In genomic region chr2:241224851-241225438, GRCh38 we compare ENCODE assay signal across 16 cellular contexts. TPM values are rescaled to one million over a fixed set of nuclear protein-coding genes. Genes with fewer than 3 reads are reported as not detected.
DNase-seq lines count a peak whose midpoint lies in the region; ATAC-seq, FAIRE-seq and TF ChIP-seq lines count a peak whose summit lies in the region.
"Had no signal": no experiment of that assay in that cellular context is flagged by ENCODE, and none has a peak within 500 bp of the region (broad histone marks: within the 10 kb centered on the region; RNA-seq: fewer than 3 reads in every experiment).

No MANE protein-coding gene starts in this region.

- H3K4me3 ChIP-seq in HepG2 (replicated peaks in 1 of 3; ENCODE audit: insufficient read depth in 1 of 3, low read depth in 2 of 3, low read length in 3 of 3) = peak overlapping the region in 1 of 3 experiments; percentile 70; a peak in 2 of 6 replicates

- peaks cover 57% of the 10 kb centered on the region for H3K4me1 ChIP-seq in HepG2 (ENCODE audit: insufficient read depth, low read length)

- H3K27me3 Mint-ChIP-seq in stimulated activated memory B cell treated with anti-CD40 and anti-IgM and Interleukin-4, amounts not matched to agents 10 μg/mL and 1 μg/mL and 100 μg/mL, for 72 hours = no peaks in the 10 kb centered on the region
- H3K27me3 Mint-ChIP-seq: activated B cell treated with CpG ODN at 0.5 μM for 24 hours; activated naive CD4-positive, alpha-beta T cell treated with anti-CD3 and anti-CD28 coated beads, Interleukin-2, amount 50 U/mL, for 24 hours had no signal

- DNase-seq in activated naive CD4-positive, alpha-beta T cell treated with anti-CD3 and anti-CD28 coated beads, Interleukin-2, amount 50 U/mL, for 72 hours (ENCODE audit: low spot score in 2 of 2) = no peak
- DNase-seq in activated naive CD4-positive, alpha-beta T cell treated with Interleukin-2 at 50 U/mL for 16 hours = no peak
- DNase-seq in caudate nucleus (lab: John Stamatoyannopoulos, UW) (no peak), HepG2 (ENCODE audit: low spot score) (no peak), SKM-1 treated with dmso at 0.1 percent for 144 hours (lab: John Stamatoyannopoulos, UW; ENCODE audit: unreplicated experiment) (no peak), KG1 (lab: John Stamatoyannopoulos, UW) (no peak)
- DNase-seq: activated B cell treated with CpG ODN at 0.5 μM for 24 hours; activated CD4-positive, alpha-beta memory T cell treated with anti-CD3 and anti-CD28 coated beads, Interleukin-2, amount 10 ng/mL, durations not matched to agents 7 days and 5 days; activated T-cell treated with anti-CD3 and anti-CD28 coated beads, Interleukin-2, amount 50 U/mL, for 1 hour; NCI-H1436 treated with DMSO at 0.1 percent for 48 hours; SIG-M5; stimulated activated naive CD4-positive, alpha-beta T cell treated with Interleukin-2 at 50 U/mL for 16 hours had no signal

- H3K9me3 Mint-ChIP-seq in activated naive CD4-positive, alpha-beta T cell treated with anti-CD3 and anti-CD28 coated beads, Interleukin-2, amount 50 U/mL, for 72 hours = no peaks in the 10 kb centered on the region
- no peaks in the 10 kb centered on the region for H3K9me3 Mint-ChIP-seq in stimulated activated memory B cell treated with anti-CD40 and anti-IgM and Interleukin-4, amounts not matched to agents 10 μg/mL and 1 μg/mL and 100 μg/mL, for 72 hours
- H3K9me3 Mint-ChIP-seq: activated B cell treated with CpG ODN at 0.5 μM for 24 hours; activated CD4-positive, alpha-beta memory T cell treated with anti-CD3 and anti-CD28 coated beads, Interleukin-2, amount 10 ng/mL, durations not matched to agents 7 days and 5 days; activated naive CD4-positive, alpha-beta T cell treated with anti-CD3 and anti-CD28 coated beads, Interleukin-2, amount 50 U/mL, for 24 hours had no signal

- peak overlapping the region; percentile 95 for H3K27ac ChIP-seq in caudate nucleus (ENCODE audit: low read depth, low read length)
- H3K27ac ChIP-seq in HepG2 (ENCODE audit: extremely low read length, insufficient read depth, low read length) = peak overlapping the region; percentile 78

- no peak for ATAC-seq in activated naive CD4-positive, alpha-beta T cell treated with anti-CD3 and anti-CD28 coated beads, Interleukin-2, amount 50 U/mL, for 72 hours
- ATAC-seq in HepG2 = peak; percentile 1
- no peak for ATAC-seq in stimulated activated memory B cell treated with anti-CD40 and anti-IgM and Interleukin-4, amounts not matched to agents 10 μg/mL and 1 μg/mL and 100 μg/mL, for 72 hours
- ATAC-seq in activated CD4-positive, CD25-positive, alpha-beta regulatory T cell treated with anti-CD3 and anti-CD28 coated beads, Interleukin-2, amount 50 U/mL, for 24 hours = no peak

- H2AFZ ChIP-seq in HepG2 (ENCODE audit: low read length) = no peak overlapping the region

- TF ChIP-seq CTCF in HepG2 (CRISPR knock-in tag; IDR thresholded peaks at IDR 0.05) = no peak

- CTCF ChIA-PET in HepG2 (lab: Yijun Ruan, JAX; ENCODE audit: low intra/inter-chr PET ratio, low total read pairs) = no interaction called here

- peak overlapping the region; percentile 59 for H3K9ac ChIP-seq in HepG2 (ENCODE audit: insufficient read depth, low read depth, low read length)

- H3K36me3 ChIP-seq in HepG2 (replicated peaks in 1 of 2; ENCODE audit: control insufficient read depth in 1 of 2, insufficient read depth in 2 of 2, low read length in 2 of 2) = peaks cover 23 to 46% of the 10 kb centered on the region in 2 experiments

- H3K27ac Mint-ChIP-seq in activated naive CD4-positive, alpha-beta T cell treated with anti-CD3 and anti-CD28 coated beads, Interleukin-2, amount 50 U/mL, for 72 hours = peak overlapping the region; percentile 7 to 24
- no peak overlapping the region for H3K27ac Mint-ChIP-seq in stimulated activated memory B cell treated with anti-CD40 and anti-IgM and Interleukin-4, amounts not matched to agents 10 μg/mL and 1 μg/mL and 100 μg/mL, for 72 hours
- H3K27ac Mint-ChIP-seq: activated B cell treated with CpG ODN at 0.5 μM for 24 hours; activated CD4-positive, alpha-beta memory T cell treated with anti-CD3 and anti-CD28 coated beads, Interleukin-2, amount 10 ng/mL, durations not matched to agents 7 days and 5 days; activated naive CD4-positive, alpha-beta T cell treated with anti-CD3 and anti-CD28 coated beads, Interleukin-2, amount 50 U/mL, for 24 hours had no signal

- no peak for FAIRE-seq in HepG2 (lab: Jason Lieb, UNC)
- FAIRE-seq: frontal cortex had no signal

- H3K4me2 ChIP-seq in HepG2 (ENCODE audit: low read depth, low read length) = peak overlapping the region; percentile 92

- TF ChIP-seq EP300 in HepG2 (IDR thresholded peaks at IDR 0.05; ENCODE audit: low read depth in 2 of 2, low read length in 2 of 2) = 0 out of 4 replicates have a peak, but pooled peaks of 1 of the 2 experiments have one; percentile 49
- TF ChIP-seq EP300 in HepG2 (CRISPR knock-in tag; IDR thresholded peaks at IDR 0.05; ENCODE audit: borderline replicate concordance) = no peak

- peaks cover 5 to 6% of the 10 kb centered on the region in 2 donors for H3K36me3 Mint-ChIP-seq in activated naive CD4-positive, alpha-beta T cell treated with anti-CD3 and anti-CD28 coated beads, Interleukin-2, amount 50 U/mL, for 72 hours
- H3K36me3 Mint-ChIP-seq in stimulated activated memory B cell treated with anti-CD40 and anti-IgM and Interleukin-4, amounts not matched to agents 10 μg/mL and 1 μg/mL and 100 μg/mL, for 72 hours = peaks cover 38% of the 10 kb centered on the region
- H3K36me3 Mint-ChIP-seq: activated naive CD4-positive, alpha-beta T cell treated with anti-CD3 and anti-CD28 coated beads, Interleukin-2, amount 50 U/mL, for 24 hours had no signal

- in situ Hi-C loops in HepG2 (cut with HindIII; ENCODE audit: extremely low pct_ligation_motif_present, low pct_unique_long_range_greater_than_20kb) = loop anchor here (25.0 kb wide), 1 partner anchor 663 kb away; the partner anchor contains the start of genes ANKMY1, DUSP28 and RNPEPL1

- H3K9me3 ChIP-seq in HepG2 (ENCODE audit: low read length) = no peaks in the 10 kb centered on the region

- no TSS peak for BruUV-seq in HepG2 (replicated peaks; lab: Mats Ljungman, UMichigan)

- WGBS in HepG2 (ENCODE audit: low lambda C conversion rate) = 63% methylated on average over 8 of the region's 8 CpGs

- intact Hi-C loops in HepG2 (cut with micrococcal nuclease; ENCODE audit: unreplicated experiment) = loop anchor here (5.0 to 10.0 kb wide), 2 partner anchors 133 to 370 kb away; no protein-coding TSS in a partner anchor

- peaks cover 16% of the 10 kb centered on the region for H3K4me1 Mint-ChIP-seq in stimulated activated memory B cell treated with anti-CD40 and anti-IgM and Interleukin-4, amounts not matched to agents 10 μg/mL and 1 μg/mL and 100 μg/mL, for 72 hours
- H3K4me1 Mint-ChIP-seq: activated B cell treated with CpG ODN at 0.5 μM for 24 hours had no signal

- H3K79me2 ChIP-seq in HepG2 (ENCODE audit: insufficient read depth, low read length) = peaks cover 34% of the 10 kb centered on the region

- peak overlapping the region; percentile 11 for H3K4me3 Mint-ChIP-seq in stimulated activated memory B cell treated with anti-CD40 and anti-IgM and Interleukin-4, amounts not matched to agents 10 μg/mL and 1 μg/mL and 100 μg/mL, for 72 hours
- H3K4me3 Mint-ChIP-seq: activated B cell treated with CpG ODN at 0.5 μM for 24 hours; activated CD4-positive, alpha-beta memory T cell treated with anti-CD3 and anti-CD28 coated beads, Interleukin-2, amount 10 ng/mL, durations not matched to agents 7 days and 5 days; activated naive CD4-positive, alpha-beta T cell treated with anti-CD3 and anti-CD28 coated beads, Interleukin-2, amount 50 U/mL, for 24 hours had no signal

- no peak for TF ChIP-seq RAD21 in HepG2 (CRISPR knock-in tag; IDR thresholded peaks at IDR 0.05)

- TF ChIP-seq POLR2A in HepG2 (IDR thresholded peaks at IDR 0.05; ENCODE audit: insufficient read depth in 1 of 2, low read depth in 2 of 2, low read length in 2 of 2) = peak in 1 of 2 experiments; percentile 5; a peak in 1 of 4 replicates

- peaks cover 18% of the 10 kb centered on the region; the same call in 1 of the 2 replicates for H4K20me1 ChIP-seq in HepG2 (ENCODE audit: insufficient read depth, low read length)

- POLR2A ChIA-PET in HepG2 (lab: Yijun Ruan, JAX) = interaction anchor here (1.1 to 4.3 kb wide), 6 partner anchors 9 to 462 kb away, joined by 3 to 21 read pairs (median 8); partner anchors contain the start of genes DTYMK, HDLBP, MTERF4 and SEPTIN2

- no peaks in the 10 kb centered on the region for H3K27me3 ChIP-seq in HepG2 (ENCODE audit: control insufficient read depth in 1 of 2, insufficient read depth in 2 of 2, low read length in 2 of 2)

TF ChIP-seq in HepG2, 621 proteins besides CTCF, POLR2A, EP300 and RAD21 (continues in another document):
- 0 out of 2 replicates have a peak, but pooled peaks have one; percentile 17 for TF ChIP-seq CHD4 (IDR thresholded peaks at IDR 0.05; ENCODE audit: borderline replicate concordance, low read length)
- TF ChIP-seq HNRNPH1 (optimal IDR thresholded peaks at IDR 0.05; ENCODE audit: low read depth, low read length) = peak; percentile 45
- TF ChIP-seq ZBTB7A (CRISPR knock-in tag; IDR thresholded peaks at IDR 0.05) = peak; percentile 45; the same call in 1 of the 2 replicates

RNA-seq across cellular contexts. Expression of gene ANO7, which starts 36.5 kb away (rescaled TPM):
- total RNA-seq in activated naive CD4-positive, alpha-beta T cell treated with anti-CD3 and anti-CD28 coated beads, Interleukin-2, amount 50 U/mL, for 72 hours = 1 to 10 TPM in 1 of 2 donors, under 1 TPM in 1; 0.27 to 5.3 TPM
- total RNA-seq in HepG2 (2016; rRNA removed; fragmentation: Illumina TruSeq; extraction: Trizol) = 3.7 and 4.9 TPM in 2 replicates
- total RNA-seq in HepG2 (2016; cell fraction: cytosol; rRNA removed; fragmentation: Illumina TruSeq; extraction: Trizol; ENCODE audit: low read depth) = 1.7 and 1.9 TPM in 2 replicates
- 2.9 and 5.5 TPM in 2 replicates for total RNA-seq in HepG2 (2016; cell fraction: insoluble cytoplasmic fraction; rRNA removed; fragmentation: Illumina TruSeq; extraction: Trizol)
- total RNA-seq in HepG2 (2016; cell fraction: membrane; rRNA removed; fragmentation: Illumina TruSeq; extraction: Trizol) = 3.2 and 4.1 TPM in 2 replicates
- 4.7 and 5.1 TPM in 2 replicates for total RNA-seq in HepG2 (2016; cell fraction: nucleus; rRNA removed; fragmentation: Illumina TruSeq; extraction: Trizol)
- 4.1 and 4.9 TPM in 2 replicates for polyA plus RNA-seq in HepG2 (2011; rRNA removed)
- polyA plus RNA-seq in HepG2 (2011; cell fraction: cytosol; rRNA removed) = 2.9 and 3.9 TPM in 2 replicates
- polyA plus RNA-seq in HepG2 (2011; cell fraction: nucleus; rRNA removed) = 29.8 and 33.6 TPM in 2 replicates
- 8.8 and 10.8 TPM in 2 replicates for polyA plus RNA-seq in HepG2 (2012)
- polyA plus RNA-seq in HepG2 (2016; cell fraction: cytosol; fragmentation: Illumina TruSeq; extraction: Trizol; ENCODE audit: low read depth) = 3.3 and 3.8 TPM in 2 replicates
- polyA plus RNA-seq in HepG2 (2016; cell fraction: insoluble cytoplasmic fraction; fragmentation: Illumina TruSeq; extraction: Trizol; ENCODE audit: low read depth) = 7.5 and 11.5 TPM in 2 replicates
- 7.5 and 8.6 TPM in 2 replicates for polyA plus RNA-seq in HepG2 (2016; cell fraction: membrane; fragmentation: Illumina TruSeq; extraction: Trizol; ENCODE audit: low read depth)
- polyA plus RNA-seq in HepG2 (2016; cell fraction: nucleus; fragmentation: Illumina TruSeq; extraction: Trizol; ENCODE audit: insufficient read depth, low read depth) = 14.9 and 15.8 TPM in 2 replicates
- 1.1 and 16.7 TPM in 2 replicates for polyA minus RNA-seq in HepG2 (2011; rRNA and poly(A)+ RNA removed; ENCODE audit: low replicate concordance)
- 5.1 and 8.4 TPM in 2 replicates for polyA minus RNA-seq in HepG2 (2011; cell fraction: cytosol; rRNA and poly(A)+ RNA removed)
- 13.8 and 18.4 TPM in 2 replicates for polyA minus RNA-seq in HepG2 (2011; cell fraction: nucleus; rRNA and poly(A)+ RNA removed)
